1 cellular context compared by ENCODE assay signal in the genomic region with DNA sequence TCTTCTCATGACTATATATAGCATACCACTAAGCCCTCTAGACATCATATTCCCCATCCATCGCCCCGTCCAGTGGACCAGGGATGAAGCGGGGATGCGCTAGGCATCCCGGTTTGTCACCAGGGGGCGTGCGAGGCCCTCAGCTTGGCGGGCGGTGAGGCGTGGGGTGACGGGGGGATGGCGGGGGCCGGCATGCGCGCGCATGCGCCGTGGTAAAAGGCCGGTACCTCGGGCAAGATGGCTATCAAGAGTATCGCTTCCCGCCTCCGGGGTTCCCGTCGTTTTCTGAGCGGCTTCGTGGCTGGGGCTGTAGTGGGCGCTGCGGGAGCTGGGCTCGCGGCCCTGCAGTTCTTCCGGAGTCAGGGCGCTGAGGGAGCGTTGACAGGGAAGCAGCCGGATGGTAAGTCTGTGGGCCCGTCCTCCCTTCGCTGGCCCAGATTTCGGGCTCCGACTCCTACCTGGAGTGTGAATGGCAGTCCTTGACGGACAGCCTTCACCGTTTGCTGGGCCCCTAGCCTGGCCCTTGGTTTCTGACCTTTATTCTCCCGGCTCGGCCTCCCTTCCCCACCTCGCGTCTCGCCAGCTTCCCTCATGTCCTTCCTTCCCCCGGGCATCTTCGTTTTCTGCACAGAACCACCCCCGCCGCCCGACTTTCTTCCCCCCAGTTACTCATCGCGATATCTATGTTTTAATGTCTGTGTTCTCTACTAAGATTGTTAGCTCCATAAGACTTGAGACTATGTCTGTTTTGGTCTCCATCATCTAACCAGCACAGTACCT.
TF ChIP-seq lines count a peak whose summit lies in the region.

A gene with protein sequence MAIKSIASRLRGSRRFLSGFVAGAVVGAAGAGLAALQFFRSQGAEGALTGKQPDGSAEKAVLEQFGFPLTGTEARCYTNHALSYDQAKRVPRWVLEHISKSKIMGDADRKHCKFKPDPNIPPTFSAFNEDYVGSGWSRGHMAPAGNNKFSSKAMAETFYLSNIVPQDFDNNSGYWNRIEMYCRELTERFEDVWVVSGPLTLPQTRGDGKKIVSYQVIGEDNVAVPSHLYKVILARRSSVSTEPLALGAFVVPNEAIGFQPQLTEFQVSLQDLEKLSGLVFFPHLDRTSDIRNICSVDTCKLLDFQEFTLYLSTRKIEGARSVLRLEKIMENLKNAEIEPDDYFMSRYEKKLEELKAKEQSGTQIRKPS (plus strand): TSS at position 210 of the 780 bp plus-strand sequence. CDS start 28 bp downstream, at position 238.

TF ChIP-seq in K562, 482 proteins besides CTCF, POLR2A, EP300 and RAD21 (continued from another document and continues in another):
- TF ChIP-seq, protein P1, sequence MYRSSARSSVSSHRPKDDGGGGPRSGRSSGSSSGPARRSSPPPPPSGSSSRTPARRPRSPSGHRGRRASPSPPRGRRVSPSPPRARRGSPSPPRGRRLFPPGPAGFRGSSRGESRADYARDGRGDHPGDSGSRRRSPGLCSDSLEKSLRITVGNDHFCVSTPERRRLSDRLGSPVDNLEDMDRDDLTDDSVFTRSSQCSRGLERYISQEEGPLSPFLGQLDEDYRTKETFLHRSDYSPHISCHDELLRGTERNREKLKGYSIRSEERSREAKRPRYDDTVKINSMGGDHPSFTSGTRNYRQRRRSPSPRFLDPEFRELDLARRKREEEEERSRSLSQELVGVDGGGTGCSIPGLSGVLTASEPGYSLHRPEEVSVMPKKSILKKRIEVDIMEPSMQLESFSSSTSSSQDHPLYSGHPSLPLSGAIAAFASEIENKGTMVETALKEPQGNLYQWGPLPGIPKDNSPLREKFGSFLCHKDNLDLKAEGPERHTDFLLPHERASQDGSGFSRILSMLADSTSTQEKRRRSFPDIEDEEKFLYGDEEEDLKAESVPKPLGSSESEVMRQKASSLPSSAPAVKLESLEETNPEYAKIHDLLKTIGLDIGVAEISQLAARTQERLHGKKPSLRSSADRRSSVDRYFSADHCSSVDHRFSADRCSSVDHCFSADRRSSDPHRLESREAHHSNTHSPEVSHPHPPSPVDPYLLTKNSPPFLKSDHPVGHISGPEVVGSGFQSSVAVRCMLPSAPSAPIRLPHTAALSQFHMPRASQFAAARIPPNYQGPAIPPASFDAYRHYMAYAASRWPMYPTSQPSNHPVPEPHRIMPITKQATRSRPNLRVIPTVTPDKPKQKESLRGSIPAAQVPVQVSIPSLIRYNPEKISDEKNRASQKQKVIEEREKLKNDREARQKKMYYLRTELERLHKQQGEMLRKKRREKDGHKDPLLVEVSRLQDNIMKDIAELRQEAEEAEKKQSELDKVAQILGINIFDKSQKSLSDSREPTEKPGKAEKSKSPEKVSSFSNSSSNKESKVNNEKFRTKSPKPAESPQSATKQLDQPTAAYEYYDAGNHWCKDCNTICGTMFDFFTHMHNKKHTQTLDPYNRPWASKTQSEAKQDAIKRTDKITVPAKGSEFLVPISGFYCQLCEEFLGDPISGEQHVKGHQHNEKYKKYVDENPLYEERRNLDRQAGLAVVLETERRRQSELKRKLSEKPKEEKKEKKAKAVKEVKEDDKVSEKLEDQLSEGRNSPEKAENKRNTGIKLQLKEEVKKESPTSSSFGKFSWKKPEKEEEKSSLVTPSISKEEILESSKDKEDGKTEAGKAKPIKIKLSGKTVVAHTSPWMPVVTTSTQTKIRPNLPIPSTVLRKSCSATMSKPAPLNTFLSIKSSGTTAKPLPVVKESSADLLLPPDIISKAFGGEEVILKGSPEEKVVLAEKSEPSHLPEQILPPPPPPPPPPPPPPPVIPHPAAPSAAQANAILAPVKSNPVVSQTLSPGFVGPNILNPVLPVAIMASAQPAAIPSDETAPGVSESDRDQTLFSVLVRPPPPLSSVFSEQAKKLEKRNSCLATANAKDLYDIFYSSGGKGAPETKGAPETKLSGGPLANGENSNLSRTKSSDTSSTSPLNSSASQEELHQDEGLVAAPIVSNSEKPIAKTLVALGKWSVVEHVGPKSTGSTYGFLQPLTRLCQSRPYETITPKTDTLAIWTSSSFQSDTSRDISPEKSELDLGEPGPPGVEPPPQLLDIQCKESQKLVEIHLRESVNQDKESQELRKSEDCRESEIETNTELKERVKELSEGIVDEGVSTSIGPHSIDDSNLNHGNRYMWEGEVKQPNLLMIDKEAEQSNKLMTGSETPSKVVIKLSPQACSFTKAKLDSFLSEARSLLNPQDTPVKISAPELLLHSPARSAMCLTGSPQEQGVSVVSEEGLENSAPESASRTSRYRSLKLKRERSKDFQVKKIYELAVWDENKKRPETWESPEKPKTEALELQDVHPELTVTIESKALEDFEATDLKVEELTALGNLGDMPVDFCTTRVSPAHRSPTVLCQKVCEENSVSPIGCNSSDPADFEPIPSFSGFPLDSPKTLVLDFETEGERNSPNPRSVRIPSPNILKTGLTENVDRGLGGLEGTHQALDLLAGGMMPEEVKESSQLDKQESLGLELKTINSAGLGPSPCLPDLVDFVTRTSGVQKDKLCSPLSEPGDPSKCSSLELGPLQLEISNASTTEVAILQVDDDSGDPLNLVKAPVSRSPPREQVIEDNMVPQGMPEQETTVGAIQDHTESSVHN (IDR thresholded peaks at IDR 0.05; ENCODE audit: borderline replicate concordance in 1 of 2, low read depth in 1 of 2): no peak
- TF ChIP-seq TCFL5 (CRISPR knock-in tag; conservative IDR thresholded peaks at IDR 0.05) (no peak), PML (IDR thresholded peaks at IDR 0.05; ENCODE audit: low read length) (peak; percentile 28; the same call in 1 of the 2 replicates), CREBBP (IDR thresholded peaks at IDR 0.05; ENCODE audit: low read depth, low read length) (no peak), SRSF1 (IDR thresholded peaks at IDR 0.05; ENCODE audit: low read depth, low read length) (no peak), STAG1 (CRISPR knock-in tag; IDR thresholded peaks at IDR 0.05; ENCODE audit: borderline replicate concordance) (no peak), POLR2AphosphoS2 (IDR thresholded peaks at IDR 0.05; ENCODE audit: low read length) (no peak), HMG20A (CRISPR knock-in tag; conservative IDR thresholded peaks at IDR 0.05) (no peak), PTTG1 (tag; IDR thresholded peaks at IDR 0.05; ENCODE audit: low read depth) (no peak), MYC (IDR thresholded peaks at IDR 0.05; ENCODE audit: low read depth, low read length) (peak; percentile 82), MYC (CRISPR knock-in tag; IDR thresholded peaks at IDR 0.05; ENCODE audit: borderline replicate concordance, low read depth) (no peak), ZFP30 (CRISPR knock-in tag; IDR thresholded peaks at IDR 0.05; ENCODE audit: borderline replicate concordance) (no peak), HCFC1 (IDR thresholded peaks at IDR 0.05; ENCODE audit: low read depth, low read length) (peak; percentile 60), ASH1L (IDR thresholded peaks at IDR 0.05; ENCODE audit: borderline replicate concordance, low read depth, partially characterized antibody) (no peak), MCM7 (IDR thresholded peaks at IDR 0.05) (no peak), SNIP1 (IDR thresholded peaks at IDR 0.05; ENCODE audit: low read depth) (no peak), NFE2L1 (tag; IDR thresholded peaks at IDR 0.05; ENCODE audit: borderline replicate concordance, low read depth) (no peak), ZNF175 (CRISPR knock-in tag; IDR thresholded peaks at IDR 0.05; ENCODE audit: low read depth) (peak; percentile 53; the same call in 1 of the 2 replicates), CBFB (CRISPR knock-in tag; IDR thresholded peaks at IDR 0.05) (0 out of 2 replicates have a peak, but pooled peaks have one; percentile 62), MXD1 (CRISPR knock-in tag; IDR thresholded peaks at IDR 0.05; ENCODE audit: borderline replicate concordance, poor library complexity, severe bottlenecking) (no peak)
- TF ChIP-seq, protein P2, sequence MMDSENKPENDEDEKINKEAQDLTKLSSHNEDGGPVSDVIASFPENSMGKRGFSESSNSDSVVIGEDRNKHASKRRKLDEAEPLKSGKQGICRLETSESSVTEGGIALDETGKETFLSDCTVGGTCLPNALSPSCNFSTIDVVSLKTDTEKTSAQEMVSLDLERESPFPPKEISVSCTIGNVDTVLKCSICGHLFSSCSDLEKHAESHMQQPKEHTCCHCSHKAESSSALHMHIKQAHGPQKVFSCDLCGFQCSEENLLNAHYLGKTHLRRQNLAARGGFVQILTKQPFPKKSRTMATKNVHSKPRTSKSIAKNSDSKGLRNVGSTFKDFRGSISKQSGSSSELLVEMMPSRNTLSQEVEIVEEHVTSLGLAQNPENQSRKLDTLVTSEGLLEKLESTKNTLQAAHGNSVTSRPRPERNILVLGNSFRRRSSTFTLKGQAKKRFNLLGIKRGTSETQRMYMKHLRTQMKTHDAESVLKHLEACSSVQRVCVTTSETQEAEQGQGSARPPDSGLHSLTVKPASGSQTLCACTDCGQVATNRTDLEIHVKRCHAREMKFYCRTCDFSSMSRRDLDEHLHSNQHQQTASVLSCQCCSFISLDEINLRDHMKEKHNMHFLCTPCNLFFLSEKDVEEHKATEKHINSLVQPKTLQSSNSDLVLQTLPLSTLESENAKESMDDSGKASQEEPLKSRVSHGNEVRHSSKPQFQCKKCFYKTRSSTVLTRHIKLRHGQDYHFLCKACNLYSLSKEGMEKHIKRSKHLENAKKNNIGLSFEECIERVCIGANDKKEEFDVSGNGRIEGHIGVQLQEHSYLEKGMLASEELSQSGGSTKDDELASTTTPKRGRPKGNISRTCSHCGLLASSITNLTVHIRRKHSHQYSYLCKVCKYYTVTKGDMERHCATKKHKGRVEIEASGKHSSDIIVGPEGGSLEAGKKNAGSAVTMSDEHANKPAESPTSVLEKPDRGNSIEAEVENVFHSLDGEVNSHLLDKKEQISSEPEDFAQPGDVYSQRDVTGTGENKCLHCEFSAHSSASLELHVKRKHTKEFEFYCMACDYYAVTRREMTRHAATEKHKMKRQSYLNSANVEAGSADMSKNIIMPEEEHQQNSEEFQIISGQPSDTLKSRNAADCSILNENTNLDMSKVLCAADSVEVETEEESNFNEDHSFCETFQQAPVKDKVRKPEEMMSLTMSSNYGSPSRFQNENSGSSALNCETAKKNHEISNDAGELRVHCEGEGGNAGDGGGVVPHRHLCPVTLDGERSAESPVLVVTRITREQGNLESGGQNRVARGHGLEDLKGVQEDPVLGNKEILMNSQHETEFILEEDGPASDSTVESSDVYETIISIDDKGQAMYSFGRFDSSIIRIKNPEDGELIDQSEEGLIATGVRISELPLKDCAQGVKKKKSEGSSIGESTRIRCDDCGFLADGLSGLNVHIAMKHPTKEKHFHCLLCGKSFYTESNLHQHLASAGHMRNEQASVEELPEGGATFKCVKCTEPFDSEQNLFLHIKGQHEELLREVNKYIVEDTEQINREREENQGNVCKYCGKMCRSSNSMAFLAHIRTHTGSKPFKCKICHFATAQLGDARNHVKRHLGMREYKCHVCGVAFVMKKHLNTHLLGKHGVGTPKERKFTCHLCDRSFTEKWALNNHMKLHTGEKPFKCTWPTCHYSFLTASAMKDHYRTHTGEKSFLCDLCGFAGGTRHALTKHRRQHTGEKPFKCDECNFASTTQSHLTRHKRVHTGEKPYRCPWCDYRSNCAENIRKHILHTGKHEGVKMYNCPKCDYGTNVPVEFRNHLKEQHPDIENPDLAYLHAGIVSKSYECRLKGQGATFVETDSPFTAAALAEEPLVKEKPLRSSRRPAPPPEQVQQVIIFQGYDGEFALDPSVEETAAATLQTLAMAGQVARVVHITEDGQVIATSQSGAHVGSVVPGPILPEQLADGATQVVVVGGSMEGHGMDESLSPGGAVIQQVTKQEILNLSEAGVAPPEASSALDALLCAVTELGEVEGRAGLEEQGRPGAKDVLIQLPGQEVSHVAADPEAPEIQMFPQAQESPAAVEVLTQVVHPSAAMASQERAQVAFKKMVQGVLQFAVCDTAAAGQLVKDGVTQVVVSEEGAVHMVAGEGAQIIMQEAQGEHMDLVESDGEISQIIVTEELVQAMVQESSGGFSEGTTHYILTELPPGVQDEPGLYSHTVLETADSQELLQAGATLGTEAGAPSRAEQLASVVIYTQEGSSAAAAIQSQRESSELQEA (IDR thresholded peaks at IDR 0.05; ENCODE audit: low read depth): peak; percentile 80
- TF ChIP-seq, protein P3, sequence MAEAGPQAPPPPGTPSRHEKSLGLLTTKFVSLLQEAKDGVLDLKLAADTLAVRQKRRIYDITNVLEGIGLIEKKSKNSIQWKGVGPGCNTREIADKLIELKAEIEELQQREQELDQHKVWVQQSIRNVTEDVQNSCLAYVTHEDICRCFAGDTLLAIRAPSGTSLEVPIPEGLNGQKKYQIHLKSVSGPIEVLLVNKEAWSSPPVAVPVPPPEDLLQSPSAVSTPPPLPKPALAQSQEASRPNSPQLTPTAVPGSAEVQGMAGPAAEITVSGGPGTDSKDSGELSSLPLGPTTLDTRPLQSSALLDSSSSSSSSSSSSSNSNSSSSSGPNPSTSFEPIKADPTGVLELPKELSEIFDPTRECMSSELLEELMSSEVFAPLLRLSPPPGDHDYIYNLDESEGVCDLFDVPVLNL (CRISPR knock-in tag; IDR thresholded peaks at IDR 0.05; ENCODE audit: low read depth): peak; percentile 77; the same call in 1 of the 2 replicates
- TF ChIP-seq, protein P4, sequence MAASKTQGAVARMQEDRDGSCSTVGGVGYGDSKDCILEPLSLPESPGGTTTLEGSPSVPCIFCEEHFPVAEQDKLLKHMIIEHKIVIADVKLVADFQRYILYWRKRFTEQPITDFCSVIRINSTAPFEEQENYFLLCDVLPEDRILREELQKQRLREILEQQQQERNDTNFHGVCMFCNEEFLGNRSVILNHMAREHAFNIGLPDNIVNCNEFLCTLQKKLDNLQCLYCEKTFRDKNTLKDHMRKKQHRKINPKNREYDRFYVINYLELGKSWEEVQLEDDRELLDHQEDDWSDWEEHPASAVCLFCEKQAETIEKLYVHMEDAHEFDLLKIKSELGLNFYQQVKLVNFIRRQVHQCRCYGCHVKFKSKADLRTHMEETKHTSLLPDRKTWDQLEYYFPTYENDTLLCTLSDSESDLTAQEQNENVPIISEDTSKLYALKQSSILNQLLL (CRISPR knock-in tag; IDR thresholded peaks at IDR 0.05; ENCODE audit: borderline replicate concordance): no peak
- TF ChIP-seq, protein P5, sequence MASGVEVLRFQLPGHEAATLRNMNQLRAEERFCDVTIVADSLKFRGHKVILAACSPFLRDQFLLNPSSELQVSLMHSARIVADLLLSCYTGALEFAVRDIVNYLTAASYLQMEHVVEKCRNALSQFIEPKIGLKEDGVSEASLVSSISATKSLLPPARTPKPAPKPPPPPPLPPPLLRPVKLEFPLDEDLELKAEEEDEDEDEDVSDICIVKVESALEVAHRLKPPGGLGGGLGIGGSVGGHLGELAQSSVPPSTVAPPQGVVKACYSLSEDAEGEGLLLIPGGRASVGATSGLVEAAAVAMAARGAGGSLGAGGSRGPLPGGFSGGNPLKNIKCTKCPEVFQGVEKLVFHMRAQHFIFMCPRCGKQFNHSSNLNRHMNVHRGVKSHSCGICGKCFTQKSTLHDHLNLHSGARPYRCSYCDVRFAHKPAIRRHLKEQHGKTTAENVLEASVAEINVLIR (CRISPR knock-in tag; IDR thresholded peaks at IDR 0.05): no peak
- TF ChIP-seq, protein P6, sequence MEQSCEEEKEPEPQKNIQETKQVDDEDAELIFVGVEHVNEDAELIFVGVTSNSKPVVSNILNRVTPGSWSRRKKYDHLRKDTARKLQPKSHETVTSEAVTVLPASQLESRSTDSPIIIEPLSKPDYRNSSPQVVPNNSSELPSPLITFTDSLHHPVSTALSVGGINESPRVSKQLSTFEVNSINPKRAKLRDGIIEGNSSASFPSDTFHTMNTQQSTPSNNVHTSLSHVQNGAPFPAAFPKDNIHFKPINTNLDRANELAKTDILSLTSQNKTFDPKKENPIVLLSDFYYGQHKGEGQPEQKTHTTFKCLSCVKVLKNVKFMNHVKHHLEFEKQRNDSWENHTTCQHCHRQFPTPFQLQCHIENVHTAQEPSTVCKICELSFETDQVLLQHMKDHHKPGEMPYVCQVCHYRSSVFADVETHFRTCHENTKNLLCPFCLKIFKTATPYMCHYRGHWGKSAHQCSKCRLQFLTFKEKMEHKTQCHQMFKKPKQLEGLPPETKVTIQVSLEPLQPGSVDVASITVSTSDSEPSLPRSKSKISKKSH (CRISPR knock-in tag; IDR thresholded peaks at IDR 0.05): no peak
